ENCODE assay signal across 14 cellular contexts in genomic region chr12:50661300-50662120, GRCh38.
A peak's percentile ranks its signal among the peaks of the same experiment; 100 is the strongest.
DNase-seq lines count a peak whose midpoint lies in the region; ATAC-seq and TF ChIP-seq lines count a peak whose summit lies in the region.
"Had no signal": no experiment of that assay in that cellular context is flagged by ENCODE, and none has a peak within 500 bp of the region (broad histone marks: within the 10 kb centered on the region; RNA-seq: fewer than 3 reads in every experiment).

No MANE protein-coding gene starts in this region.

- H3K9me3 Mint-ChIP-seq in brain, result peaks cover 0 to 12% (median 2%) of the 10 kb centered on the region in 5 experiments

- peaks cover 35% of the 10 kb centered on the region for H3K36me3 Mint-ChIP-seq in brain

- ATAC-seq in GM18870 (IDR thresholded peaks at IDR 0.05; ENCODE audit: unreplicated experiment) (peak; percentile 37), HG02852 (IDR thresholded peaks at IDR 0.05; ENCODE audit: unreplicated experiment) (peak; percentile 58), sciatic nerve (peak; percentile 49)
- ATAC-seq: K562 had no signal

- no peak overlapping the region for H3K27ac ChIP-seq in effector memory CD4-positive, alpha-beta T cell (ENCODE audit: insufficient read depth, low read length, poor library complexity, severe bottlenecking)
- H3K27ac ChIP-seq: BLaER1 treated with 17β-estradiol and CSF1 and Interleukin-3, amounts not matched to agents 10 nM and 100 nM; stomach had no signal

- TF ChIP-seq CTCF in brain (conservative IDR thresholded peaks at IDR 0.05), result no peak

- peaks cover 65% of the 10 kb centered on the region for H3K4me1 Mint-ChIP-seq in brain

- peaks cover 9% of the 10 kb centered on the region for H3K36me3 ChIP-seq in effector memory CD4-positive, alpha-beta T cell (ENCODE audit: control insufficient read depth, insufficient read depth, low read length)

- peak overlapping the region; percentile 36 to 92 (median 85) for H3K27ac Mint-ChIP-seq in brain

- no peaks in the 10 kb centered on the region for H3K27me3 ChIP-seq in effector memory CD4-positive, alpha-beta T cell (replicated peaks; ENCODE audit: control insufficient read depth, insufficient read depth, low read length, poor library complexity, severe bottlenecking)
- H3K27me3 ChIP-seq: BLaER1 treated with 17β-estradiol and CSF1 and Interleukin-3, amounts not matched to agents 10 nM and 100 nM; stomach had no signal

- DNase-seq in sciatic nerve (ENCODE audit: low spot score) (no peak), NCI-H2196 treated with DMSO at 0.1 percent for 48 hours (lab: John Stamatoyannopoulos, UW; ENCODE audit: unreplicated experiment) (no peak)
- DNase-seq in activated naive CD4-positive, alpha-beta T cell (lab: John Stamatoyannopoulos, UW), result no peak
- no peak for DNase-seq in effector memory CD4-positive, alpha-beta T cell
- DNase-seq: activated CD4-positive, alpha-beta T cell treated with anti-CD3 and anti-CD28 coated beads for 1 hour; activated effector memory CD4-positive, alpha-beta T cell treated with anti-CD3 and anti-CD28 coated beads, Interleukin-2, amount 50 U/mL, for 16 hours; central memory CD4-positive, alpha-beta T cell; NCI-H1694 treated with DMSO at 0.1 percent for 48 hours; stomach had no signal

- H3K27me3 Mint-ChIP-seq in brain, result no peaks in the 10 kb centered on the region

- H3K4me3 ChIP-seq in effector memory CD4-positive, alpha-beta T cell (ENCODE audit: insufficient read depth, low read depth, low read length, poor library complexity, severe bottlenecking), result no peak overlapping the region
- H3K4me3 ChIP-seq: BLaER1 treated with 17β-estradiol and CSF1 and Interleukin-3, amounts not matched to agents 10 nM and 100 nM; K562; stomach had no signal

- no peaks in the 10 kb centered on the region for H3K4me1 ChIP-seq in effector memory CD4-positive, alpha-beta T cell (ENCODE audit: control insufficient read depth, insufficient read depth, low read length, poor library complexity, severe bottlenecking)
- H3K4me1 ChIP-seq: BLaER1 treated with 17β-estradiol and CSF1 and Interleukin-3, amounts not matched to agents 10 nM and 100 nM had no signal

- H3K4me3 Mint-ChIP-seq in brain, result no peak overlapping the region

- intact Hi-C loops in sciatic nerve (cut with DNase I), result no loop called here

- H3K9me3 ChIP-seq in effector memory CD4-positive, alpha-beta T cell (ENCODE audit: control insufficient read depth, low read length), result no peaks in the 10 kb centered on the region
- H3K9me3 ChIP-seq: BLaER1 treated with 17β-estradiol and CSF1 and Interleukin-3, amounts not matched to agents 10 nM and 100 nM; stomach had no signal
